Comparison of ENCODE assay signal across 1 cellular context in genomic region chr1:7551442-7551841, GRCh38.
TF ChIP-seq lines count a peak whose summit lies in the region.

No MANE protein-coding gene starts in this region.

TF ChIP-seq in HCT116, 20 proteins besides CTCF, POLR2A, EP300 and RAD21 (continued from another document):
- TF ChIP-seq REST (IDR thresholded peaks at IDR 0.05; ENCODE audit: low read depth), result no peak
- no peak for TF ChIP-seq ZFX (IDR thresholded peaks at IDR 0.05)
- TF ChIP-seq EGR1 (IDR thresholded peaks at IDR 0.05; ENCODE audit: low read depth), result no peak
- TF ChIP-seq FOSL1 (IDR thresholded peaks at IDR 0.05; ENCODE audit: low read depth), result no peak
- no peak for TF ChIP-seq CEBPB (IDR thresholded peaks at IDR 0.05; ENCODE audit: low read depth)
- TF ChIP-seq TCF7L2 (IDR thresholded peaks at IDR 0.05; ENCODE audit: borderline replicate concordance, extremely low read depth, insufficient read depth, insufficient read length), result no peak
- TF ChIP-seq SP1 (IDR thresholded peaks at IDR 0.05; ENCODE audit: low read depth), result no peak
- TF ChIP-seq JUND (IDR thresholded peaks at IDR 0.05), result no peak
- no peak for TF ChIP-seq EZH2 (IDR thresholded peaks at IDR 0.05)
- TF ChIP-seq MAX (IDR thresholded peaks at IDR 0.05), result no peak
- no peak for TF ChIP-seq YY1 (IDR thresholded peaks at IDR 0.05; ENCODE audit: extremely low read depth, insufficient replicate concordance, low read depth, low read length)
- TF ChIP-seq ZBTB33 (IDR thresholded peaks at IDR 0.05; ENCODE audit: extremely low read depth, insufficient replicate concordance, low read length), result no peak
- TF ChIP-seq EZH2phosphoT487 (IDR thresholded peaks at IDR 0.05; ENCODE audit: borderline replicate concordance), result no peak
- no peak for TF ChIP-seq ATF3 (IDR thresholded peaks at IDR 0.05)
- TF ChIP-seq POLR2AphosphoS5 (IDR thresholded peaks at IDR 0.05; ENCODE audit: low read depth, low read length), result no peak
